6 cellular contexts compared by ENCODE assay signal in genomic region chr1:225698194-225698593, GRCh38. TPM values are rescaled to one million over a fixed set of nuclear protein-coding genes. Genes with fewer than 3 reads are reported as not detected.
"Had no signal": no experiment of that assay in that cellular context is flagged by ENCODE, and none has a peak within 500 bp of the region (broad histone marks: within the 10 kb centered on the region; RNA-seq: fewer than 3 reads in every experiment).

No MANE protein-coding gene starts in this region.

RNA-seq across cellular contexts. Expression of gene ENAH, which starts 45.3 kb away (rescaled TPM):
- total RNA-seq: activated CD4-positive, alpha-beta memory T cell treated with anti-CD3 and anti-CD28 coated beads, Interleukin-2, amount 10 ng/mL, durations not matched to agents 7 days and 5 days; activated CD4-positive, alpha-beta T cell treated with anti-CD3 and anti-CD28 coated beads, Interleukin-2, amount 10 ng/mL, durations not matched to agents 7 days and 5 days; activated CD8-positive, alpha-beta memory T cell treated with anti-CD3 and anti-CD28 coated beads, Interleukin-2, amount 10 ng/mL, durations not matched to agents 7 days and 5 days; activated CD8-positive, alpha-beta T cell treated with anti-CD3 and anti-CD28 coated beads, Interleukin-2, amount 10 ng/mL, durations not matched to agents 7 days and 5 days; T-helper 1 cell treated with Interleukin-12 subunit alpha and Interleukin-12 subunit beta and Interleukin-4 antibody, amounts not matched to agents 30 ng/mL and 1 ng/mL, for 36 hours; T-helper 2 cell treated with Interferon-gamma antibody and Interleukin-4, amounts not matched to agents 100 ng/mL and 5 ng/mL, for 36 hours had no signal
